Comparison of ENCODE assay signal across 8 cellular contexts in the genomic region with DNA sequence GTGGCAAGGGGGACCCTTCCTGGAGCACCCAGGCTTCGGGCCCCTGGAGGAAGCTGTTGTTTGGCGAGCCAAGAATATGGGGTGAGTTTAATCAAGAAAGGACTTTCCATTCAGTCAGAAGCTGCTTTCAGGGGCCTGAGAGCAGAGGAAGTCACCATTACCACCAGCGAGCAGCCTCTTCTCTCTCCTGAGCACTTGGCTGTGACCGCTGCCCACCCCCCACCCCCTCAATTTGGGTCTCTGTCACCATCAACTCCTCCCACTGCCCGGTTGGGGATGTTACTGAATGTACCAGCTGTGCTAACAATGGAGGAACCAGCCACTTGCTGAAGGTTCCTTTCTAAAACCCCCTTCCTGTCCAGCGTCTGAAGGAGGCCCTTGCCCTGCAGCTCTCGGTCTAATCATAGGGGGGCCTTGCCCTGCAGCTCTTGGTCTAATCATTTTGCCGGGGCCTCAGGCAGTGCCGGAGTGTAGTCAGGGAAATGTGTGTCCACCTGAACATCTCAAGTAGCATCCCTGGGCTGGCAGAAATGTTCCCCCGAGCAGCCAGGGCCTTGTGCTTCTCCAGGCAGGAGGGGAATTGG. TPM values are rescaled to one million over a fixed set of nuclear protein-coding genes. Genes with fewer than 3 reads are reported as not detected.
DNase-seq lines count a peak whose midpoint lies in the region; ATAC-seq, FAIRE-seq and TF ChIP-seq lines count a peak whose summit lies in the region.

No MANE protein-coding gene starts in this region.

- peak overlapping the region; percentile 97 for H3K4me3 Mint-ChIP-seq in activated T-helper 1 cell treated with anti-CD3 and anti-CD28 coated beads, Interleukin-12 subunit alpha, Interleukin-12 subunit beta, Interleukin-2, Interleukin-4 antibody, amounts not matched to agents 30 ng/mL and 10 ng/mL and 1 ng/mL, durations not matched to agents 14 hours and 24 hours and 36 hours
- H3K4me3 Mint-ChIP-seq in neural progenitor cell: no peak overlapping the region

- no peaks in the 10 kb centered on the region for H3K9me3 ChIP-seq in neural progenitor cell (ENCODE audit: low read depth)

- peak; percentile 34 for TF ChIP-seq POLR2A in GM10847 (IDR thresholded peaks at IDR 0.05; ENCODE audit: extremely low read depth, insufficient read length)

- peaks cover 49% of the 10 kb centered on the region for H3K4me1 Mint-ChIP-seq in activated T-helper 1 cell treated with anti-CD3 and anti-CD28 coated beads, Interleukin-12 subunit alpha, Interleukin-12 subunit beta, Interleukin-2, Interleukin-4 antibody, amounts not matched to agents 30 ng/mL and 10 ng/mL and 1 ng/mL, durations not matched to agents 14 hours and 24 hours and 36 hours (ENCODE audit: low read depth)
- peaks cover 31% of the 10 kb centered on the region for H3K4me1 Mint-ChIP-seq in neural progenitor cell

- no peaks in the 10 kb centered on the region for H3K36me3 ChIP-seq in neural progenitor cell

- no peaks in the 10 kb centered on the region for H3K27me3 Mint-ChIP-seq in activated T-helper 1 cell treated with anti-CD3 and anti-CD28 coated beads, Interleukin-12 subunit alpha, Interleukin-12 subunit beta, Interleukin-2, Interleukin-4 antibody, amounts not matched to agents 30 ng/mL and 10 ng/mL and 1 ng/mL, durations not matched to agents 14 hours and 24 hours and 36 hours (ENCODE audit: insufficient read depth)
- peaks cover under 1% of the 10 kb centered on the region for H3K27me3 Mint-ChIP-seq in neural progenitor cell (ENCODE audit: insufficient read depth, low read depth)

- no peaks in the 10 kb centered on the region for H3F3A ChIP-seq in neural progenitor cell (ENCODE audit: low read depth)

- ATAC-seq in HG02623 (IDR thresholded peaks at IDR 0.05; ENCODE audit: unreplicated experiment): peak; percentile 19
- ATAC-seq in HG03175 (IDR thresholded peaks at IDR 0.05; ENCODE audit: unreplicated experiment): no peak
- no peak for ATAC-seq in GM18858 (IDR thresholded peaks at IDR 0.05; ENCODE audit: unreplicated experiment)

- no peaks in the 10 kb centered on the region for H4K20me1 ChIP-seq in neural progenitor cell (ENCODE audit: low read depth)

- peak overlapping the region; percentile 99 for H3K27ac Mint-ChIP-seq in activated T-helper 1 cell treated with anti-CD3 and anti-CD28 coated beads, Interleukin-12 subunit alpha, Interleukin-12 subunit beta, Interleukin-2, Interleukin-4 antibody, amounts not matched to agents 30 ng/mL and 10 ng/mL and 1 ng/mL, durations not matched to agents 14 hours and 24 hours and 36 hours
- H3K27ac Mint-ChIP-seq in neural progenitor cell: peak overlapping the region; percentile 74

- peaks cover 12% of the 10 kb centered on the region for H3K36me3 Mint-ChIP-seq in activated T-helper 1 cell treated with anti-CD3 and anti-CD28 coated beads, Interleukin-12 subunit alpha, Interleukin-12 subunit beta, Interleukin-2, Interleukin-4 antibody, amounts not matched to agents 30 ng/mL and 10 ng/mL and 1 ng/mL, durations not matched to agents 14 hours and 24 hours and 36 hours (ENCODE audit: low read depth)
- H3K36me3 Mint-ChIP-seq in neural progenitor cell: no peaks in the 10 kb centered on the region

- TF ChIP-seq CTCF in neural progenitor cell (IDR thresholded peaks at IDR 0.05): no peak

- peaks cover 13% of the 10 kb centered on the region for H3K4me1 ChIP-seq in neural progenitor cell

- no peak overlapping the region for H3K4me3 ChIP-seq in neural progenitor cell

- no peaks in the 10 kb centered on the region for H3K27me3 ChIP-seq in neural progenitor cell

- no peak overlapping the region for H3K9ac ChIP-seq in neural progenitor cell

- no peak for DNase-seq in activated T-helper 1 cell treated with anti-CD3 and anti-CD28 coated beads, Interleukin-12 subunit alpha, Interleukin-12 subunit beta, Interleukin-2, Interleukin-4 antibody, amounts not matched to agents 30 ng/mL and 10 ng/mL and 1 ng/mL, durations not matched to agents 14 hours and 24 hours and 36 hours (ENCODE audit: low spot score)
- no peak for DNase-seq in neural progenitor cell (ENCODE audit: low spot score)
- no peak for DNase-seq in frontal cortex (ENCODE audit: low spot score in 2 of 2)
- no peak for DNase-seq in HCEC 1CT

- H3K27ac ChIP-seq in neural progenitor cell: no peak overlapping the region

- intact Hi-C loops in activated T-helper 1 cell treated with anti-CD3 and anti-CD28 coated beads, Interleukin-12 subunit alpha, Interleukin-12 subunit beta, Interleukin-2, Interleukin-4 antibody, amounts not matched to agents 30 ng/mL and 10 ng/mL and 1 ng/mL, durations not matched to agents 14 hours and 24 hours and 36 hours (cut with micrococcal nuclease): loop anchor here (1.0 to 2.0 kb wide), 7 partner anchors 9 to 364 kb away; a partner anchor contains a TSS

- H2AFZ ChIP-seq in neural progenitor cell (replicated peaks): no peak overlapping the region

- FAIRE-seq in frontal cortex (lab: Jason Lieb, UNC): no peak

- no peaks in the 10 kb centered on the region for H3K79me2 ChIP-seq in neural progenitor cell (ENCODE audit: low read depth)

- no peak overlapping the region for H3K4me2 ChIP-seq in neural progenitor cell

- H3K9me3 Mint-ChIP-seq in activated T-helper 1 cell treated with anti-CD3 and anti-CD28 coated beads, Interleukin-12 subunit alpha, Interleukin-12 subunit beta, Interleukin-2, Interleukin-4 antibody, amounts not matched to agents 30 ng/mL and 10 ng/mL and 1 ng/mL, durations not matched to agents 14 hours and 24 hours and 36 hours: no peaks in the 10 kb centered on the region
- no peaks in the 10 kb centered on the region for H3K9me3 Mint-ChIP-seq in neural progenitor cell

RNA-seq across cellular contexts. Expression of a gene that starts 1.0 kb away (rescaled TPM):
- 60.9 and 61.2 TPM in 2 replicates for total RNA-seq in activated T-helper 1 cell treated with anti-CD3 and anti-CD28 coated beads, Interleukin-12 subunit alpha, Interleukin-12 subunit beta, Interleukin-2, Interleukin-4 antibody, amounts not matched to agents 30 ng/mL and 10 ng/mL and 1 ng/mL, durations not matched to agents 14 hours and 24 hours and 36 hours
- 2.9 and 4.2 TPM in 2 replicates for total RNA-seq in neural progenitor cell (ENCODE audit: low replicate concordance)
- 1.6 TPM for total RNA-seq in frontal cortex

RNA-seq across cellular contexts. Expression of a gene that starts 28.6 kb away (rescaled TPM):
- not detected in 2 replicates for total RNA-seq in activated T-helper 1 cell treated with anti-CD3 and anti-CD28 coated beads, Interleukin-12 subunit alpha, Interleukin-12 subunit beta, Interleukin-2, Interleukin-4 antibody, amounts not matched to agents 30 ng/mL and 10 ng/mL and 1 ng/mL, durations not matched to agents 14 hours and 24 hours and 36 hours
- total RNA-seq in neural progenitor cell (ENCODE audit: low replicate concordance): not detected in 2 replicates
- total RNA-seq in frontal cortex: not detected

RNA-seq across cellular contexts. Expression of a gene that starts 48.0 kb away (rescaled TPM):
- 0.21 TPM in 1 of 2 replicates, not detected in the other for total RNA-seq in activated T-helper 1 cell treated with anti-CD3 and anti-CD28 coated beads, Interleukin-12 subunit alpha, Interleukin-12 subunit beta, Interleukin-2, Interleukin-4 antibody, amounts not matched to agents 30 ng/mL and 10 ng/mL and 1 ng/mL, durations not matched to agents 14 hours and 24 hours and 36 hours
- 3.2 and 4.3 TPM in 2 replicates for total RNA-seq in neural progenitor cell (ENCODE audit: low replicate concordance)
- 50.1 TPM for total RNA-seq in frontal cortex

Comparison
In these comparisons a context has a peak if more than half of its experiments do, and no peak if none do; other contexts are left out.
1. RNA of a gene that starts 1.0 kb away (total RNA-seq): 60.9 to 61.2 TPM in activated T-helper 1 cell treated with anti-CD3 and anti-CD28 coated beads, Interleukin-12 subunit alpha, Interleukin-12 subunit beta, Interleukin-2, Interleukin-4 antibody, amounts not matched to agents 30 ng/mL and 10 ng/mL and 1 ng/mL, durations not matched to agents 14 hours and 24 hours and 36 hours; 2.9 to 4.2 TPM in neural progenitor cell and 1.6 TPM in frontal cortex (single experiment); every median in the first group is over 10 times any median in the second.